Comparison of ENCODE assay signal across 8 cellular contexts in the genomic region with DNA sequence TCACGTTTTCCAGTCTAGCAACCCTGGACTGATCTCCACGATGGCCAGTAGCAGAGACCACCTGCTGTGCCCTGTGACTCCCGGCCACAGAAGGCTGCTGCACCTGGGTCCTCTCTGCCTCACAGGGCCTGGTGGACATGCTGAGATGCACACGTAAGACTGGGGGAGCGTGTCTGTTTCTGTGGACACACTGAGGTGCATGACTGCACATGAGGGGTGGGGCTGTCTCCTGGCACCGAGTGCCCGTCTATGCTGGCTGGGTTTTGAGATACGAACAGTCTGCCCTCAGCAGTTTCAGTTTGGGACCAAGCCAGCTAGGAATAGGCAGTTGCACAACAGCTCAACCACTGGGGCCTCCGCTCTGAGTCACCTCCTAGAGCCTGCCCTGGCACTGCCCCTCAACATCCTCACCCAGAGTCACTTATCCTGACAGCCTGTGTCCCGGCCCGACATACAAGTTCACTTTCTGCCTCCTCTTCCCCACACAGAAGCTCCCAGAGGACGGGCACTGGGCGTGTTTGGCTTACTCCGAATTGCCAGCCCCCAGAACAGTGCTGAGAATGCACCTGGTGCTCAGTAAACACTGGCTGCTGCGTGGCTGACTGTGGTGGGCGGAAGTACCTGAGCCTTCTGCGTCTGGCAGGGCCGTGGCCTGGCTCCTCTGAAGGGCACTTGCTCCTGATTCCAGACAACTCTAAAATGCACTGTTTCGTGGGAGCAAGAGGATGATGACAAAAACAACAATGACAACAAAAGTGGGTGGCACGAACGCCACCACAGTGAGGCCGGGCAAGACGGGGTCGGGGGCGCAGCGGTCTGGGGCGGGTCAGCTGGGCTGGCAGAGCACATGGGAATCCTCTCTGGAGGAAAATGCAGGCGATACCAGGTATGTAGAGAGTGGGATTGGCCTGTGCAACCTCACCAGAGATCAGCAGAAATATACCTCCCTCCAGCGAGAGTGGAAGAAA. TPM values are rescaled to one million over a fixed set of nuclear protein-coding genes. Genes with fewer than 3 reads are reported as not detected.
DNase-seq lines count a peak whose midpoint lies in the region; ATAC-seq lines count a peak whose summit lies in the region.

No MANE protein-coding gene starts in this region.

- DNase-seq in NAMALWA (ENCODE audit: low spot score) (peak; percentile 33), brain pericyte (ENCODE audit: low read depth, low spot score) (peak; percentile 43), lung microvascular endothelial cell (ENCODE audit: low read depth in 2 of 2) (peak; percentile 11 to 51), NCI-H1417 (lab: John Stamatoyannopoulos, UW) (no peak), NCI-H2107 (lab: John Stamatoyannopoulos, UW) (no peak)

- no peaks in the 10 kb centered on the region for H3K36me3 ChIP-seq in BLaER1 treated with 17β-estradiol and CSF1 and Interleukin-3, amounts not matched to agents 10 nM and 100 nM

- H3K9me3 ChIP-seq in BLaER1 treated with 17β-estradiol and CSF1 and Interleukin-3, amounts not matched to agents 10 nM and 100 nM (replicated peaks in 1 of 11) = peaks cover 1 to 20% (median 9%) of the 10 kb centered on the region in 11 experiments; a peak in 21 of 22 replicates

- H3K9ac ChIP-seq in BLaER1 treated with 17β-estradiol and CSF1 and Interleukin-3, amounts not matched to agents 10 nM and 100 nM = peak overlapping the region in 10 of 11 experiments; percentile 46 to 80 (median 76); a peak in 20 of 22 replicates

- H3K4me1 ChIP-seq in BLaER1 treated with 17β-estradiol and CSF1 and Interleukin-3, amounts not matched to agents 10 nM and 100 nM = peaks cover 46 to 66% (median 57%) of the 10 kb centered on the region in 10 experiments

- no peaks in the 10 kb centered on the region for H3K27me3 ChIP-seq in BLaER1 treated with 17β-estradiol and CSF1 and Interleukin-3, amounts not matched to agents 10 nM and 100 nM

- no peaks in the 10 kb centered on the region for H4K20me1 ChIP-seq in BLaER1 treated with 17β-estradiol and CSF1 and Interleukin-3, amounts not matched to agents 10 nM and 100 nM

- H3K4me3 ChIP-seq in BLaER1 treated with 17β-estradiol and CSF1 and Interleukin-3, amounts not matched to agents 10 nM and 100 nM = peak overlapping the region in 8 of 10 experiments; percentile 12 to 62 (median 42); a peak in 13 of 20 replicates

- peak overlapping the region; percentile 83 to 95 (median 91) for H3K4me2 ChIP-seq in BLaER1 treated with 17β-estradiol and CSF1 and Interleukin-3, amounts not matched to agents 10 nM and 100 nM

- H3K27ac ChIP-seq in BLaER1 treated with 17β-estradiol and CSF1 and Interleukin-3, amounts not matched to agents 10 nM and 100 nM = peak overlapping the region in 10 of 11 experiments; percentile 65 to 89 (median 85); a peak in 20 of 22 replicates

- ATAC-seq in GM18520 (IDR thresholded peaks at IDR 0.05; ENCODE audit: unreplicated experiment) (no peak), GM21423 (IDR thresholded peaks at IDR 0.05; ENCODE audit: unreplicated experiment) (no peak)

RNA-seq across cellular contexts. Expression of a gene that starts 30.9 kb away (rescaled TPM):
- total RNA-seq in lung microvascular endothelial cell = 0.22 and 0.79 TPM in 2 replicates

Comparison
In these comparisons a context has a peak if more than half of its experiments do, and no peak if none do; other contexts are left out.
1. DNase-seq: peak in NAMALWA (single experiment), brain pericyte (single experiment) and lung microvascular endothelial cell (2 of 2); none in NCI-H1417 (0 of 3) and NCI-H2107 (single experiment).